Comparison of ENCODE assay signal across 1 cellular context in the genomic region with DNA sequence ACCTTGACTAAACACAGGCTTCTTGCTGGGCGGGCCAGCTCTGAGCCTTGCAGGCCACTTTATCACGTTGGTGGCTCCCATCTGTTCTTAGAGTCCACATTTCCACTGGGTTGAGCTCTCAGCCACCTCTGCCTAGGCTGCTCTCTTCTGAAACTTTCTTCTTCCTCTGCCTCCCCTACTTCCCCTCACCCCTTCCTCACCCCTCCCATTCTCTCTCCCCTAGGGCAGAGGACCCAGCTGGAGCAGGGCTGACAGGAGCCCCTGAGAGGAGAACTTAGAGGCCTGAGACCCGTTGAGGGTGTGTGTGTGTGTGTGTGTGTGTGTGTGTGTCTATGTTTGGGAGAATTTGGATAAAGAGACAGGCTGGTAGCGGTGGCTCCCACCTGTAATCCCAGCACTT.
TF ChIP-seq lines count a peak whose summit lies in the region.

No MANE protein-coding gene starts in this region.

TF ChIP-seq in K562, 482 proteins besides CTCF, POLR2A, EP300 and RAD21:
- TF ChIP-seq CREBBP (IDR thresholded peaks at IDR 0.05; ENCODE audit: low read depth, low read length) (no peak), TAF7 (tag; IDR thresholded peaks at IDR 0.05) (peak; percentile 17; the same call in 1 of the 2 replicates)
- TF ChIP-seq, protein P1, sequence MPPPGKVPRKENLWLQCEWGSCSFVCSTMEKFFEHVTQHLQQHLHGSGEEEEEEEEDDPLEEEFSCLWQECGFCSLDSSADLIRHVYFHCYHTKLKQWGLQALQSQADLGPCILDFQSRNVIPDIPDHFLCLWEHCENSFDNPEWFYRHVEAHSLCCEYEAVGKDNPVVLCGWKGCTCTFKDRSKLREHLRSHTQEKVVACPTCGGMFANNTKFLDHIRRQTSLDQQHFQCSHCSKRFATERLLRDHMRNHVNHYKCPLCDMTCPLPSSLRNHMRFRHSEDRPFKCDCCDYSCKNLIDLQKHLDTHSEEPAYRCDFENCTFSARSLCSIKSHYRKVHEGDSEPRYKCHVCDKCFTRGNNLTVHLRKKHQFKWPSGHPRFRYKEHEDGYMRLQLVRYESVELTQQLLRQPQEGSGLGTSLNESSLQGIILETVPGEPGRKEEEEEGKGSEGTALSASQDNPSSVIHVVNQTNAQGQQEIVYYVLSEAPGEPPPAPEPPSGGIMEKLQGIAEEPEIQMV (tag; conservative IDR thresholded peaks at IDR 0.05; ENCODE audit: low read depth): no peak
